1 cellular context compared by ENCODE assay signal in the genomic region with DNA sequence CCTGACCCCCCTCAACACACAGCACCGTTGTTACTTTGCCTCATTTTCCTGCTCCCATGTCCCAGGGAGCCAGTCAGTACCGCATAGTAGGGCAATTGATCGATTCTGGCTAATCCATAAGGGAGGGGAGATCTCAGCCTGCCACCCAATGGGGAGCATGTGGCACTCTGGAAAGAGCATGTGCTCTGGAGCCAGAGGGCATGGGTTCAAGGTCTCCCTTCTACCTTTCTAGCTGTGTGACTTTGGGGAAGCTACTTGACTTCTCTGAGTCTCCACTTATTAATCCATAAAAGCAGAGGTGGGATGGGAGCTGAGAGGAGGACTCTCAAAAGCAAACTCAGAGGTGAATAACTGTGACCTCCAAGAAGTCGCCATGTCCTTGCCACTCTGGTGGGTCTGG. TPM values are rescaled to one million over a fixed set of nuclear protein-coding genes. Genes with fewer than 3 reads are reported as not detected.
"Had no signal": no experiment of that assay in that cellular context is flagged by ENCODE, and none has a peak within 500 bp of the region (broad histone marks: within the 10 kb centered on the region; RNA-seq: fewer than 3 reads in every experiment).

No MANE protein-coding gene starts in this region.

RNA-seq across cellular contexts. Expression of gene PAX8, which starts 27.5 kb away (rescaled TPM):
- total RNA-seq: H7 had no signal
